In the genomic region with DNA sequence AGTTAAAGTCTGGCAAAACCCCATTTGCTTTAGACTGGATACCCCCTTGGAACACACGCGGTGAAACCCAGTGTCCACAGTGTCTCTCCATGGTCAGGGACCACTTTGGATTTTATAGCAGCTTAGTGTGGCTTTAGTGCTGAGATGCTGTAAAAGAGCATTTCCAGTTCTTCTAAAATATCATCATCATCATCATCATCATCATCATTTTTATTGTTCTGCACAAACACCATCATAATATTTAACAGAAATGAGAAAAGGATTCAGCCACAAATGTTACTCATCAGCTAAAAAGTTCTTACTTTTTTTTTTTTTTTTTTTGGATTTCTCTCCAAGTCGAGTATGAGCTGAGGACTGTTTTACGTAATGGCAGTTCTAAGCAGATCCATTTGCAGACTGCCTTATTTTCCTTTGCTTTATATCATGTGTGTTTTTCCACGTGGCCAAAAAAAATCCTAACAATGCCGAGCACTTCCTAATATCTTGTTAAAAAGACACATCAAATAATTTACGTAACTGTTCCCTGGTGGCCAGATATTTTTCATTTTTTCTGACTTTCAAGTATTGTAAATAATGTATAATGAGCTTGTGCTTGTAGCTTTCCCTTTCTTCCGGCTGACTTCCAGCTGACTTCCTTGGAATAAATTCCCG, we compare ENCODE assay signal across 16 cellular contexts.
DNase-seq lines count a peak whose midpoint lies in the region; ATAC-seq and TF ChIP-seq lines count a peak whose summit lies in the region.
"Had no signal": no experiment of that assay in that cellular context is flagged by ENCODE, and none has a peak within 500 bp of the region (broad histone marks: within the 10 kb centered on the region; RNA-seq: fewer than 3 reads in every experiment).

No MANE protein-coding gene starts in this region.

- H2AFZ ChIP-seq in trophoblast cell (ENCODE audit: insufficient read depth, low read length, poor library complexity), result no peak overlapping the region

- H3K4me3 Mint-ChIP-seq in activated naive CD8-positive, alpha-beta T cell treated with anti-CD3 and anti-CD28 coated beads for 36 hours, result no peak overlapping the region
- H3K4me3 Mint-ChIP-seq in activated T-cell treated with anti-CD3 and anti-CD28 coated beads, Interleukin-2, amount 50 U/mL, for 72 hours, result no peak overlapping the region
- H3K4me3 Mint-ChIP-seq: activated CD4-positive, alpha-beta T cell treated with anti-CD3 and anti-CD28 coated beads for 36 hours; activated T-helper 1 cell treated with anti-CD3 and anti-CD28 coated beads, Interleukin-12 subunit alpha, Interleukin-12 subunit beta, Interleukin-2, Interleukin-4 antibody, amounts not matched to agents 30 ng/mL and 10 ng/mL and 1 ng/mL, durations not matched to agents 14 hours and 24 hours and 36 hours; nephron progenitor cell had no signal

- H3K14ac ChIP-seq in trophoblast cell (ENCODE audit: low read length), result no peak overlapping the region

- no peak overlapping the region for H3K23ac ChIP-seq in trophoblast cell (ENCODE audit: low read length)

- no peak overlapping the region for H3K4me2 ChIP-seq in trophoblast cell (ENCODE audit: low read length)

- DNase-seq in AG10803 (ENCODE audit: low read depth) (peak; percentile 98), SK-N-MC (ENCODE audit: low read depth, low spot score) (peak; percentile 55), fibroblast of pulmonary artery (ENCODE audit: low read depth) (peak; percentile 88), trophoblast cell (peak; percentile 26 to 68), medulla oblongata (ENCODE audit: extremely low spot score) (no peak)
- DNase-seq in activated naive CD8-positive, alpha-beta T cell treated with anti-CD3 and anti-CD28 coated beads for 36 hours, result no peak
- no peak for DNase-seq in activated T-cell treated with anti-CD3 and anti-CD28 coated beads, Interleukin-2, amount 50 U/mL, for 72 hours
- no peak for DNase-seq in stimulated activated CD4-positive, alpha-beta T cell treated with anti-CD3 and anti-CD28 coated beads, Interleukin-4, amount 100 ng/mL, for 4 hours
- DNase-seq: activated CD4-positive, alpha-beta T cell treated with anti-CD3 and anti-CD28 coated beads for 36 hours; caudate nucleus; erythroblast; NCI-H1105; NCI-H69; nephron progenitor cell; SIG-M5 had no signal

- TF ChIP-seq CTCF in AG10803 (conservative IDR thresholded peaks at IDR 0.05; ENCODE audit: low read length) (no peak), fibroblast of pulmonary artery (IDR thresholded peaks at IDR 0.05; ENCODE audit: low read length, missing control alignments) (no peak)

- H4K91ac ChIP-seq in trophoblast cell (ENCODE audit: low read depth, low read length), result no peak overlapping the region

- no CpG with 5 or more reads among the region's 9 CpGs for WGBS in trophoblast cell (ENCODE audit: extremely low coverage, insufficient coverage, insufficient read length)

- no peaks in the 10 kb centered on the region for H3K79me1 ChIP-seq in trophoblast cell (ENCODE audit: low read length)

- no peak for ATAC-seq in activated T-cell treated with anti-CD3 and anti-CD28 coated beads, Interleukin-2, amount 50 U/mL, for 72 hours (replicated peaks in 1 of 2)
- ATAC-seq: activated CD4-positive, alpha-beta T cell treated with anti-CD3 and anti-CD28 coated beads for 36 hours had no signal

- no peaks in the 10 kb centered on the region for H3K27me3 ChIP-seq in trophoblast cell (ENCODE audit: insufficient read depth, low read length)

- no peak overlapping the region for H2BK12ac ChIP-seq in trophoblast cell (ENCODE audit: low read length)

- no peaks in the 10 kb centered on the region for H3K27me3 Mint-ChIP-seq in activated naive CD8-positive, alpha-beta T cell treated with anti-CD3 and anti-CD28 coated beads for 36 hours
- no peaks in the 10 kb centered on the region for H3K27me3 Mint-ChIP-seq in activated T-cell treated with anti-CD3 and anti-CD28 coated beads, Interleukin-2, amount 50 U/mL, for 72 hours (ENCODE audit: low read depth)
- H3K27me3 Mint-ChIP-seq: activated CD4-positive, alpha-beta T cell treated with anti-CD3 and anti-CD28 coated beads for 36 hours had no signal

- H3K9me3 Mint-ChIP-seq in activated naive CD8-positive, alpha-beta T cell treated with anti-CD3 and anti-CD28 coated beads for 36 hours, result no peaks in the 10 kb centered on the region
- H3K9me3 Mint-ChIP-seq in activated T-cell treated with anti-CD3 and anti-CD28 coated beads, Interleukin-2, amount 50 U/mL, for 72 hours, result no peaks in the 10 kb centered on the region
- H3K9me3 Mint-ChIP-seq: activated T-helper 1 cell treated with anti-CD3 and anti-CD28 coated beads, Interleukin-12 subunit alpha, Interleukin-12 subunit beta, Interleukin-2, Interleukin-4 antibody, amounts not matched to agents 30 ng/mL and 10 ng/mL and 1 ng/mL, durations not matched to agents 14 hours and 24 hours and 36 hours; nephron progenitor cell had no signal

- H3K4me3 ChIP-seq in AG10803 (ENCODE audit: low read length) (no peak overlapping the region), SK-N-MC (peak overlapping the region; percentile 62; the same call in 1 of the 2 replicates), fibroblast of pulmonary artery (replicated peaks; ENCODE audit: low read depth, low read length) (no peak overlapping the region), trophoblast cell (ENCODE audit: low read depth, low read length) (no peak overlapping the region)

- H3K4me1 Mint-ChIP-seq in activated naive CD8-positive, alpha-beta T cell treated with anti-CD3 and anti-CD28 coated beads for 36 hours, result peaks cover 8% of the 10 kb centered on the region
- peaks cover 12% of the 10 kb centered on the region for H3K4me1 Mint-ChIP-seq in activated T-cell treated with anti-CD3 and anti-CD28 coated beads, Interleukin-2, amount 50 U/mL, for 72 hours (ENCODE audit: low read depth)
- H3K4me1 Mint-ChIP-seq: nephron progenitor cell had no signal

- H4K8ac ChIP-seq in trophoblast cell (ENCODE audit: low read depth, low read length), result no peak overlapping the region

- no peak overlapping the region for H2AK5ac ChIP-seq in trophoblast cell (ENCODE audit: low read length)

- H3K36me3 ChIP-seq in SK-N-MC (ENCODE audit: insufficient read depth, low read length) (no peaks in the 10 kb centered on the region), trophoblast cell (ENCODE audit: control insufficient read depth in 1 of 2, insufficient read depth in 2 of 2, low read length in 2 of 2) (no peaks in the 10 kb centered on the region)

- H4K12ac ChIP-seq in trophoblast cell (ENCODE audit: low read depth, low read length), result no peak overlapping the region

- H3K36me3 Mint-ChIP-seq in activated naive CD8-positive, alpha-beta T cell treated with anti-CD3 and anti-CD28 coated beads for 36 hours, result peaks cover 3% of the 10 kb centered on the region
- H3K36me3 Mint-ChIP-seq in activated T-cell treated with anti-CD3 and anti-CD28 coated beads, Interleukin-2, amount 50 U/mL, for 72 hours (ENCODE audit: insufficient read depth in 2 of 2), result peaks cover 0 to 2% of the 10 kb centered on the region in 2 donors

- H3K4ac ChIP-seq in trophoblast cell (ENCODE audit: low read depth, low read length), result no peak overlapping the region

- H3K9ac ChIP-seq in SK-N-MC (ENCODE audit: insufficient read length) (peak overlapping the region; percentile 51), trophoblast cell (ENCODE audit: low read length) (no peak overlapping the region)

- no peak overlapping the region for H2BK5ac ChIP-seq in trophoblast cell (ENCODE audit: low read depth, low read length, poor library complexity)

- H2BK120ac ChIP-seq in trophoblast cell (ENCODE audit: insufficient read depth, low read length, poor library complexity), result no peak overlapping the region

- H3K27ac ChIP-seq in SK-N-MC (peak overlapping the region; percentile 80), trophoblast cell (ENCODE audit: low read depth, low read length) (no peak overlapping the region)

- no peaks in the 10 kb centered on the region for H3K79me2 ChIP-seq in trophoblast cell (ENCODE audit: control insufficient read depth, insufficient read depth, low read length, poor library complexity)

- no peaks in the 10 kb centered on the region for H3K4me1 ChIP-seq in trophoblast cell (ENCODE audit: control insufficient read depth in 1 of 2, insufficient read depth in 2 of 2, low read length in 2 of 2)

- H3K9me3 ChIP-seq in SK-N-MC (ENCODE audit: low read depth, low read length) (no peaks in the 10 kb centered on the region), trophoblast cell (ENCODE audit: insufficient read depth, low read depth, low read length) (no peaks in the 10 kb centered on the region)

- H3K18ac ChIP-seq in trophoblast cell (ENCODE audit: low read length), result no peak overlapping the region

- H3K27ac Mint-ChIP-seq in activated naive CD8-positive, alpha-beta T cell treated with anti-CD3 and anti-CD28 coated beads for 36 hours, result no peak overlapping the region
- no peak overlapping the region for H3K27ac Mint-ChIP-seq in activated T-cell treated with anti-CD3 and anti-CD28 coated beads, Interleukin-2, amount 50 U/mL, for 72 hours
- H3K27ac Mint-ChIP-seq: activated CD4-positive, alpha-beta T cell treated with anti-CD3 and anti-CD28 coated beads for 36 hours; activated T-helper 1 cell treated with anti-CD3 and anti-CD28 coated beads, Interleukin-12 subunit alpha, Interleukin-12 subunit beta, Interleukin-2, Interleukin-4 antibody, amounts not matched to agents 30 ng/mL and 10 ng/mL and 1 ng/mL, durations not matched to agents 14 hours and 24 hours and 36 hours; nephron progenitor cell had no signal

Comparison
In these comparisons a context has a peak if more than half of its experiments do, and no peak if none do; other contexts are left out.
1. DNase-seq: peak in AG10803 (single experiment), SK-N-MC (single experiment), fibroblast of pulmonary artery (single experiment) and trophoblast cell (2 of 2); none in medulla oblongata (single experiment), activated naive CD8-positive, alpha-beta T cell treated with anti-CD3 and anti-CD28 coated beads for 36 hours (single experiment), activated T-cell treated with anti-CD3 and anti-CD28 coated beads, Interleukin-2, amount 50 U/mL, for 72 hours (0 of 2) and stimulated activated CD4-positive, alpha-beta T cell treated with anti-CD3 and anti-CD28 coated beads, Interleukin-4, amount 100 ng/mL, for 4 hours (0 of 2).